11 cellular contexts compared by ENCODE assay signal in genomic region chr19:40366697-40367561, GRCh38. TPM values are rescaled to one million over a fixed set of nuclear protein-coding genes. Genes with fewer than 3 reads are reported as not detected.
DNase-seq lines count a peak whose midpoint lies in the region; ATAC-seq and TF ChIP-seq lines count a peak whose summit lies in the region.
"Had no signal": no experiment of that assay in that cellular context is flagged by ENCODE, and none has a peak within 500 bp of the region (broad histone marks: within the 10 kb centered on the region; RNA-seq: fewer than 3 reads in every experiment).

No MANE protein-coding gene starts in this region.

- H3K27me3 Mint-ChIP-seq in glutamatergic neuron (ENCODE audit: unreplicated experiment) = peaks cover 16% of the 10 kb centered on the region

- H3K36me3 ChIP-seq in HEK293 (ENCODE audit: control insufficient read depth in 2 of 2, insufficient read depth in 1 of 2, low read length in 2 of 2) = peaks cover 42 to 49% of the 10 kb centered on the region in 2 experiments

- no peak for TF ChIP-seq POLR2A in lower leg skin (IDR thresholded peaks at IDR 0.05)

- H3K9me3 Mint-ChIP-seq in glutamatergic neuron (ENCODE audit: unreplicated experiment) = peaks cover 18% of the 10 kb centered on the region

- WGBS in lower leg skin, 2 donors = 85 to 86% methylated on average over 21 of the region's 27 CpGs

- H3K4me1 ChIP-seq in HEK293 (ENCODE audit: control insufficient read depth, insufficient read depth, low read length) = peaks cover 22% of the 10 kb centered on the region

- intact Hi-C loops in lower leg skin (cut with DNase I; ENCODE audit: low total_unique reads) = no loop called here

- H3K9me3 ChIP-seq in HEK293 (ENCODE audit: control insufficient read depth, insufficient read depth, low read depth, low read length) = no peaks in the 10 kb centered on the region

- TF ChIP-seq CTCF in HEK293 (tag by site-specific recombination; IDR thresholded peaks at IDR 0.05) = no peak
- no peak for TF ChIP-seq CTCF in glutamatergic neuron (IDR thresholded peaks at IDR 0.05; ENCODE audit: partially characterized antibody, unreplicated experiment)
- no peak for TF ChIP-seq CTCF in lower leg skin (IDR thresholded peaks at IDR 0.05)

- peaks cover 25% of the 10 kb centered on the region for H3K4me1 Mint-ChIP-seq in glutamatergic neuron (ENCODE audit: low read depth, unreplicated experiment)

- no peaks in the 10 kb centered on the region for H3K36me3 Mint-ChIP-seq in glutamatergic neuron (ENCODE audit: unreplicated experiment)

- DNase-seq in glutamatergic neuron (peak; percentile 83), occipital lobe (lab: John Stamatoyannopoulos, UW) (peak; percentile 54), lower leg skin (ENCODE audit: low spot score in 2 of 2) (no peak)
- DNase-seq in activated CD8-positive, alpha-beta memory T cell treated with anti-CD3 and anti-CD28 coated beads, Interleukin-2, amount 50 U/mL, for 4 hours = no peak
- DNase-seq: activated naive CD4-positive, alpha-beta T cell; DMS79 treated with DMSO at 0.1 percent for 48 hours had no signal

- CTCF ChIA-PET in HEK293 (lab: Yijun Ruan, JAX) = interaction anchor here (0.6 to 2.5 kb wide), 9 partner anchors 13 to 231 kb away, joined by 3 to 13 read pairs (median 4); partner anchors contain the start of gene C19orf47

- ATAC-seq in SK-N-SH treated with all-trans-retinoic acid at 6 μM for 48 hours = peak; percentile 18
- ATAC-seq in GM21447 (IDR thresholded peaks at IDR 0.05; ENCODE audit: unreplicated experiment) = no peak
- ATAC-seq in HG02798 (IDR thresholded peaks at IDR 0.05; ENCODE audit: poor library complexity, unreplicated experiment) = no peak

- no peak overlapping the region for H3K4me3 ChIP-seq in HEK293 (ENCODE audit: low read depth, low read length)
- H3K4me3 ChIP-seq in lower leg skin (ENCODE audit: low read depth, poor library complexity, severe bottlenecking) = no peak overlapping the region

- H3K4me3 Mint-ChIP-seq in glutamatergic neuron (ENCODE audit: unreplicated experiment) = peak overlapping the region; percentile 85

- peak overlapping the region; percentile 95 for H3K27ac Mint-ChIP-seq in glutamatergic neuron (ENCODE audit: unreplicated experiment)

- H3K27ac ChIP-seq in HEK293 (ENCODE audit: extremely low read depth, low read depth, low read length) = peak overlapping the region; percentile 54; the same call in 1 of the 2 replicates

- POLR2A ChIA-PET in HEK293 (lab: Yijun Ruan, JAX) = interaction anchor here (1.0 to 3.2 kb wide), 5 partner anchors 8 to 99 kb away, joined by 4 to 45 read pairs (median 7); partner anchors contain the start of genes BLVRB, C19orf47 and PLD3

TF ChIP-seq in HEK293, 187 proteins besides CTCF, POLR2A, EP300 and RAD21 (continues in another document):
- TF ChIP-seq GLIS1 (tag by site-specific recombination; IDR thresholded peaks at IDR 0.05) (0 out of 2 replicates have a peak, but pooled peaks have one; percentile 23), SCRT2 (tag by site-specific recombination; IDR thresholded peaks at IDR 0.05) (peak; percentile 71; the same call in 1 of the 2 replicates), GLIS2 (tag by site-specific recombination; IDR thresholded peaks at IDR 0.05) (peak; percentile 57; the same call in 1 of the 2 replicates), SCRT1 (tag by site-specific recombination; IDR thresholded peaks at IDR 0.05; ENCODE audit: borderline replicate concordance) (peak; percentile 67; the same call in 1 of the 2 replicates), ZNF292 (tag by site-specific recombination; IDR thresholded peaks at IDR 0.05; ENCODE audit: borderline replicate concordance, low read depth) (no peak), PATZ1 (tag by site-specific recombination; IDR thresholded peaks at IDR 0.05) (peak; percentile 66), ZBTB8A (tag by site-specific recombination; IDR thresholded peaks at IDR 0.05) (peak; percentile 75), ZEB2 (tag by site-specific recombination; IDR thresholded peaks at IDR 0.05) (peak; percentile 34; the same call in 1 of the 2 replicates), EGR2 (tag by site-specific recombination; IDR thresholded peaks at IDR 0.05; ENCODE audit: low read depth) (peak; percentile 99), ZBTB17 (tag by site-specific recombination; IDR thresholded peaks at IDR 0.05) (0 out of 2 replicates have a peak, but pooled peaks have one; percentile 19), KLF8 (tag by site-specific recombination; IDR thresholded peaks at IDR 0.05) (peak; percentile 15; the same call in 1 of the 2 replicates)

TF ChIP-seq in SK-N-SH treated with all-trans-retinoic acid at 6 μM for 48 hours, 23 proteins besides CTCF, POLR2A, EP300 and RAD21 (continues in another document):
- no peak for TF ChIP-seq ARNTL (CRISPR knock-in tag; IDR thresholded peaks at IDR 0.05; ENCODE audit: borderline replicate concordance, low read depth)
- TF ChIP-seq PPARA (CRISPR knock-in tag; IDR thresholded peaks at IDR 0.05; ENCODE audit: borderline replicate concordance) = no peak
- TF ChIP-seq ISL1 (CRISPR knock-in tag; IDR thresholded peaks at IDR 0.05) = no peak
- no peak for TF ChIP-seq OSR1 (CRISPR knock-in tag; IDR thresholded peaks at IDR 0.05)
- no peak for TF ChIP-seq ESRRG (CRISPR knock-in tag; IDR thresholded peaks at IDR 0.05)
- no peak for TF ChIP-seq CSRNP3 (CRISPR knock-in tag; IDR thresholded peaks at IDR 0.05)
- TF ChIP-seq ZNF70 (CRISPR knock-in tag; IDR thresholded peaks at IDR 0.05) = no peak
- TF ChIP-seq PATZ1 (CRISPR knock-in tag; IDR thresholded peaks at IDR 0.05; ENCODE audit: borderline replicate concordance) = no peak
- no peak for TF ChIP-seq CREB5 (CRISPR knock-in tag; IDR thresholded peaks at IDR 0.05; ENCODE audit: low read depth)
- TF ChIP-seq ZNF8 (CRISPR knock-in tag; IDR thresholded peaks at IDR 0.05) = no peak
- no peak for TF ChIP-seq TOX (CRISPR knock-in tag; IDR thresholded peaks at IDR 0.05; ENCODE audit: borderline replicate concordance)

RNA-seq across cellular contexts. Expression of gene PLD3, which starts 18.4 kb away (rescaled TPM):
- total RNA-seq in glutamatergic neuron (ENCODE audit: unreplicated experiment) = 1,227 TPM
- 108 TPM for total RNA-seq in occipital lobe
- 100 to 1,000 TPM; 188 to 287 (median 256) TPM for total RNA-seq in lower leg skin

RNA-seq across cellular contexts. Expression of gene C19orf47, which starts 18.7 kb away (rescaled TPM):
- total RNA-seq in glutamatergic neuron (ENCODE audit: unreplicated experiment) (25.8 TPM), occipital lobe (15.0 TPM), lower leg skin (10 to 100 TPM; 10.5 to 29.5 (median 13.1) TPM)

RNA-seq across cellular contexts. Expression of gene HIPK4, which starts 23.1 kb away (rescaled TPM):
- total RNA-seq in glutamatergic neuron (ENCODE audit: unreplicated experiment) (not detected), occipital lobe (0.16 TPM), lower leg skin (under 1 TPM; 0.13 to 0.88 (median 0.51) TPM)
- total RNA-seq: HT1080 had no signal

RNA-seq across cellular contexts. Expression of gene PRX, which starts 46.2 kb away (rescaled TPM):
- total RNA-seq in glutamatergic neuron (ENCODE audit: unreplicated experiment) = 4.7 TPM
- total RNA-seq in occipital lobe = 2.5 TPM
- total RNA-seq in lower leg skin = 1 to 10 TPM; 2.5 to 7.3 (median 5.6) TPM
- total RNA-seq: HT1080 had no signal

RNA-seq across cellular contexts. Expression of gene SERTAD1, which starts 58.9 kb away (rescaled TPM):
- total RNA-seq in glutamatergic neuron (ENCODE audit: unreplicated experiment) (3.6 TPM), occipital lobe (2.8 TPM), lower leg skin (10 to 100 TPM; 17.3 to 45.7 (median 26.6) TPM)

Comparison
In these comparisons a context has a peak if more than half of its experiments do, and no peak if none do; other contexts are left out.
1. DNase-seq: peak in glutamatergic neuron (single experiment) and occipital lobe (single experiment); none in lower leg skin (0 of 2) and activated CD8-positive, alpha-beta memory T cell treated with anti-CD3 and anti-CD28 coated beads, Interleukin-2, amount 50 U/mL, for 4 hours (single experiment).
2. Of the 2 proteins assayed by ChIP-seq in both HEK293 and SK-N-SH treated with all-trans-retinoic acid at 6 μM for 48 hours: peak only in HEK293: PATZ1; only in SK-N-SH treated with all-trans-retinoic acid at 6 μM for 48 hours: none; in both: none; in neither: 1.